10 cellular contexts compared by ENCODE assay signal in the genomic region with DNA sequence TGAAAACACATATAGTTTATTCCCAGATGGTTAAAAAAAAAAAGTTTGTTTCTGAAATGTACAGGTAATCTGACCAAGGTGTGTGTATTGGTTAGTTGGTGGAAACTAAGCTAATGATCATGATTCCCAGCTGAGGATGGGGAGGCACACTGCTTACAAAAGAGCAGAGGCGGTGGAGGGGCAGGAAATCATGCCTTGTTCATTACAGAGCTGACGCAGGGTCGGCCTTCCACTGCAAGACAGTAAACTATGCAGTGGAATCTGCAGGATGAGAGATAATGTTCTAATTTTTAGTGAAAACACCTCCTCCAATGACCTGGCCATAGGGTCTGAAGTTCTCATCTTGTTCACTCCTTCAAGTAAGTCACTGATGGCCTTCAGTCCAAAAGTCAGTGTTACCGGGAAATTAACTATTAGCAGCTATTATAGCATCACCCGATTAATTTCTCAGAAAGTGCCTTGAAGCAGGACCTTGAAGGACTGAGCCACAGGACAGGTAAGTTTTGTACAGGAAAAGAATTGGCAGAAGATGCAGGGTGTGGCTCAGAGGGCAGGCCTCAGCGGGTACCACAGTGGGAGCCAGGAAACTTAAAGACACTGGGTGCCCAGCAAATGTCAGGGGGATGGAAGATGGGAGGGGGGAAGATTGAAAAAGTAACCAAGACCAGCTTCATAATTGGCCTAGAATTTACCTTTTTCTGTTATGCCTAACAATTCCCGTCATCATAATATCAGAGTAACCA. TPM values are rescaled to one million over a fixed set of nuclear protein-coding genes. Genes with fewer than 3 reads are reported as not detected.
DNase-seq lines count a peak whose midpoint lies in the region; ATAC-seq and TF ChIP-seq lines count a peak whose summit lies in the region.
"Had no signal": no experiment of that assay in that cellular context is flagged by ENCODE, and none has a peak within 500 bp of the region (broad histone marks: within the 10 kb centered on the region; RNA-seq: fewer than 3 reads in every experiment).

No MANE protein-coding gene starts in this region.

- H3K9ac ChIP-seq in HCT116 (ENCODE audit: low read length) = peak overlapping the region; percentile 61

- no peaks in the 10 kb centered on the region for H3K9me2 ChIP-seq in HCT116 (ENCODE audit: insufficient read depth)

- H3K79me2 ChIP-seq in HCT116 (ENCODE audit: insufficient read depth, low read length) = peaks cover 97% of the 10 kb centered on the region

- CTCF ChIA-PET in HCT116 (lab: Charles Lee) = interaction anchor here (1.3 kb wide), 1 partner anchor 37 kb away, joined by 3 read pairs; no protein-coding TSS in a partner anchor

- TSS peak; percentile 59 for BruUV-seq in HCT116 (replicated peaks; lab: Mats Ljungman, UMichigan)

- peak overlapping the region; percentile 52 for H3K4me2 ChIP-seq in HCT116 (ENCODE audit: low read length)

- H3K36me3 Mint-ChIP-seq in brain = no peaks in the 10 kb centered on the region

- H3K27me3 ChIP-seq in HCT116 (ENCODE audit: insufficient read depth, low read length) = no peaks in the 10 kb centered on the region

- no peak for TF ChIP-seq CTCF in HCT116 (IDR thresholded peaks at IDR 0.05 in 2 of 3, conservative IDR thresholded peaks at IDR 0.05 in 1 of 3; ENCODE audit: borderline replicate concordance in 1 of 3, insufficient read depth in 1 of 3, low read depth in 2 of 3, low read length in 2 of 3)
- no peak for TF ChIP-seq CTCF in brain (conservative IDR thresholded peaks at IDR 0.05)

- DNase-seq in HCT116 (ENCODE audit: low read depth, low spot score) (no peak), left kidney (ENCODE audit: low read depth, low spot score) (peak; percentile 53), mucosa of gallbladder (ENCODE audit: low spot score) (no peak), foreskin melanocyte (no peak), NCI-H187 treated with DMSO at 0.1 percent for 48 hours (lab: John Stamatoyannopoulos, UW) (no peak)
- DNase-seq: MM.1S had no signal

- H3K9me3 Mint-ChIP-seq in brain = peaks cover 0 to 2% (median 0%) of the 10 kb centered on the region in 5 experiments

- H3K27me3 Mint-ChIP-seq in brain = peaks cover 6% of the 10 kb centered on the region

- intact Hi-C loops in HCT116 (cut with micrococcal nuclease) = no loop called here

- H3K4me3 ChIP-seq in HCT116 (replicated peaks in 1 of 2; ENCODE audit: low read depth in 1 of 2, low read length in 2 of 2) (no peak overlapping the region), skin epidermis (no peak overlapping the region)
- H3K4me3 ChIP-seq: lung had no signal

- peak overlapping the region in 3 of 5 experiments; percentile 96 to 99 (median 98) for H3K27ac Mint-ChIP-seq in brain

- POLR2A ChIA-PET in HCT116 (lab: Charles Lee) = interaction anchor here (0.9 to 3.5 kb wide), 12 partner anchors 9 to 63 kb away, joined by 3 to 13 read pairs (median 6); partner anchors contain the start of gene MYOF

- peak; percentile 20 for ATAC-seq in HCT116
- no peak for ATAC-seq in GM21381 (IDR thresholded peaks at IDR 0.05; ENCODE audit: unreplicated experiment)

- TF ChIP-seq POLR2A in HCT116 (IDR thresholded peaks at IDR 0.05; ENCODE audit: borderline replicate concordance, extremely low read depth, insufficient read depth, insufficient read length) = no peak

- H3K4me3 Mint-ChIP-seq in brain = peak overlapping the region in 1 of 5 experiments; percentile 75

- no peak overlapping the region for H2AFZ ChIP-seq in HCT116 (ENCODE audit: low read depth, low read length, poor library complexity, severe bottlenecking)

- no peaks in the 10 kb centered on the region; the same call in 1 of the 2 replicates for H4K20me1 ChIP-seq in HCT116 (ENCODE audit: insufficient read depth)

- RAD21 ChIA-PET in HCT116 (lab: Charles Lee; ENCODE audit: low non-redundant PET in 1 of 2, low total read pairs in 2 of 2, uncharacterized antibody in 2 of 2, unreplicated experiment in 2 of 2) = interaction anchor here in 1 of 2 experiments (1.0 to 1.4 kb wide), 2 partner anchors 9 to 16 kb away, joined by 3 read pairs; no protein-coding TSS in a partner anchor

- peaks cover 0 to 45% of the 10 kb centered on the region in 2 experiments; a peak in 2 of 4 replicates for H3K36me3 ChIP-seq in HCT116 (ENCODE audit: control insufficient read depth in 1 of 2, insufficient read depth in 2 of 2, low read length in 2 of 2)

- H3K27ac ChIP-seq in HCT116 (ENCODE audit: low read depth, low read length) = peak overlapping the region; percentile 100
- H3K27ac ChIP-seq in skin epidermis = peak overlapping the region in 20 of 21 experiments; percentile 37 to 87 (median 76)

- H3K9me3 ChIP-seq in HCT116 (ENCODE audit: control insufficient read depth in 1 of 2, insufficient read depth in 1 of 2, low read depth in 1 of 2, low read length in 2 of 2) = no peaks in the 10 kb centered on the region

- peaks cover 38% of the 10 kb centered on the region for H3K4me1 Mint-ChIP-seq in brain

- peaks cover 70 to 90% of the 10 kb centered on the region in 2 experiments for H3K4me1 ChIP-seq in HCT116 (ENCODE audit: control insufficient read depth in 1 of 2, insufficient read depth in 2 of 2, low read length in 2 of 2)

- TF ChIP-seq RAD21 in HCT116 (IDR thresholded peaks at IDR 0.05; ENCODE audit: low read depth) = no peak

TF ChIP-seq in HCT116, 20 proteins besides CTCF, POLR2A, EP300 and RAD21:
- TF ChIP-seq JUND (IDR thresholded peaks at IDR 0.05) = no peak
- TF ChIP-seq ELF1 (IDR thresholded peaks at IDR 0.05; ENCODE audit: borderline replicate concordance, low read depth) = no peak
- TF ChIP-seq EZH2phosphoT487 (IDR thresholded peaks at IDR 0.05; ENCODE audit: borderline replicate concordance) = no peak
- TF ChIP-seq, protein P1, sequence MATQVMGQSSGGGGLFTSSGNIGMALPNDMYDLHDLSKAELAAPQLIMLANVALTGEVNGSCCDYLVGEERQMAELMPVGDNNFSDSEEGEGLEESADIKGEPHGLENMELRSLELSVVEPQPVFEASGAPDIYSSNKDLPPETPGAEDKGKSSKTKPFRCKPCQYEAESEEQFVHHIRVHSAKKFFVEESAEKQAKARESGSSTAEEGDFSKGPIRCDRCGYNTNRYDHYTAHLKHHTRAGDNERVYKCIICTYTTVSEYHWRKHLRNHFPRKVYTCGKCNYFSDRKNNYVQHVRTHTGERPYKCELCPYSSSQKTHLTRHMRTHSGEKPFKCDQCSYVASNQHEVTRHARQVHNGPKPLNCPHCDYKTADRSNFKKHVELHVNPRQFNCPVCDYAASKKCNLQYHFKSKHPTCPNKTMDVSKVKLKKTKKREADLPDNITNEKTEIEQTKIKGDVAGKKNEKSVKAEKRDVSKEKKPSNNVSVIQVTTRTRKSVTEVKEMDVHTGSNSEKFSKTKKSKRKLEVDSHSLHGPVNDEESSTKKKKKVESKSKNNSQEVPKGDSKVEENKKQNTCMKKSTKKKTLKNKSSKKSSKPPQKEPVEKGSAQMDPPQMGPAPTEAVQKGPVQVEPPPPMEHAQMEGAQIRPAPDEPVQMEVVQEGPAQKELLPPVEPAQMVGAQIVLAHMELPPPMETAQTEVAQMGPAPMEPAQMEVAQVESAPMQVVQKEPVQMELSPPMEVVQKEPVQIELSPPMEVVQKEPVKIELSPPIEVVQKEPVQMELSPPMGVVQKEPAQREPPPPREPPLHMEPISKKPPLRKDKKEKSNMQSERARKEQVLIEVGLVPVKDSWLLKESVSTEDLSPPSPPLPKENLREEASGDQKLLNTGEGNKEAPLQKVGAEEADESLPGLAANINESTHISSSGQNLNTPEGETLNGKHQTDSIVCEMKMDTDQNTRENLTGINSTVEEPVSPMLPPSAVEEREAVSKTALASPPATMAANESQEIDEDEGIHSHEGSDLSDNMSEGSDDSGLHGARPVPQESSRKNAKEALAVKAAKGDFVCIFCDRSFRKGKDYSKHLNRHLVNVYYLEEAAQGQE (IDR thresholded peaks at IDR 0.05; ENCODE audit: low read depth) = no peak
- no peak for TF ChIP-seq ZNF274 (IDR thresholded peaks at IDR 0.05; ENCODE audit: low read depth, low read length)
- no peak for TF ChIP-seq POLR2AphosphoS5 (IDR thresholded peaks at IDR 0.05; ENCODE audit: low read depth, low read length)
- no peak for TF ChIP-seq CEBPB (IDR thresholded peaks at IDR 0.05; ENCODE audit: low read depth)
- TF ChIP-seq FOSL1 (IDR thresholded peaks at IDR 0.05; ENCODE audit: low read depth) = no peak
- no peak for TF ChIP-seq EZH2 (IDR thresholded peaks at IDR 0.05)
- TF ChIP-seq, protein P2, sequence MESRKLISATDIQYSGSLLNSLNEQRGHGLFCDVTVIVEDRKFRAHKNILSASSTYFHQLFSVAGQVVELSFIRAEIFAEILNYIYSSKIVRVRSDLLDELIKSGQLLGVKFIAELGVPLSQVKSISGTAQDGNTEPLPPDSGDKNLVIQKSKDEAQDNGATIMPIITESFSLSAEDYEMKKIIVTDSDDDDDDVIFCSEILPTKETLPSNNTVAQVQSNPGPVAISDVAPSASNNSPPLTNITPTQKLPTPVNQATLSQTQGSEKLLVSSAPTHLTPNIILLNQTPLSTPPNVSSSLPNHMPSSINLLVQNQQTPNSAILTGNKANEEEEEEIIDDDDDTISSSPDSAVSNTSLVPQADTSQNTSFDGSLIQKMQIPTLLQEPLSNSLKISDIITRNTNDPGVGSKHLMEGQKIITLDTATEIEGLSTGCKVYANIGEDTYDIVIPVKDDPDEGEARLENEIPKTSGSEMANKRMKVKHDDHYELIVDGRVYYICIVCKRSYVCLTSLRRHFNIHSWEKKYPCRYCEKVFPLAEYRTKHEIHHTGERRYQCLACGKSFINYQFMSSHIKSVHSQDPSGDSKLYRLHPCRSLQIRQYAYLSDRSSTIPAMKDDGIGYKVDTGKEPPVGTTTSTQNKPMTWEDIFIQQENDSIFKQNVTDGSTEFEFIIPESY (IDR thresholded peaks at IDR 0.05; ENCODE audit: extremely low read depth, insufficient replicate concordance, low read length) = no peak

RNA-seq across cellular contexts. Expression of gene MYOF, which starts 36.0 kb away (rescaled TPM):
- 250 TPM for total RNA-seq in HCT116 (2021; ENCODE audit: unreplicated experiment)
- 119 and 134 TPM in 2 replicates for polyA plus RNA-seq in HCT116 (2012)
- 8.0 TPM for polyA plus RNA-seq in brain (ENCODE audit: insufficient read depth, low read depth, low replicate concordance)
- 99.3 TPM for total RNA-seq in mucosa of gallbladder

RNA-seq across cellular contexts. Expression of gene CEP55, which starts 50.3 kb away (rescaled TPM):
- total RNA-seq in HCT116 (2021; ENCODE audit: unreplicated experiment) (63.7 TPM), mucosa of gallbladder (1.3 TPM)
- 24.8 and 38.0 TPM in 2 replicates for polyA plus RNA-seq in HCT116 (2012)
- polyA plus RNA-seq in brain (ENCODE audit: insufficient read depth, low read depth, low replicate concordance) = 15.2 TPM

Comparison
In these comparisons a context has a peak if more than half of its experiments do, and no peak if none do; other contexts are left out.
1. RNA of gene CEP55, which starts 50.3 kb away (total RNA-seq): 63.7 TPM in HCT116 (single experiment); 1.3 TPM in mucosa of gallbladder (single experiment); every median in the first group is over 10 times any median in the second.